In the genomic region with DNA sequence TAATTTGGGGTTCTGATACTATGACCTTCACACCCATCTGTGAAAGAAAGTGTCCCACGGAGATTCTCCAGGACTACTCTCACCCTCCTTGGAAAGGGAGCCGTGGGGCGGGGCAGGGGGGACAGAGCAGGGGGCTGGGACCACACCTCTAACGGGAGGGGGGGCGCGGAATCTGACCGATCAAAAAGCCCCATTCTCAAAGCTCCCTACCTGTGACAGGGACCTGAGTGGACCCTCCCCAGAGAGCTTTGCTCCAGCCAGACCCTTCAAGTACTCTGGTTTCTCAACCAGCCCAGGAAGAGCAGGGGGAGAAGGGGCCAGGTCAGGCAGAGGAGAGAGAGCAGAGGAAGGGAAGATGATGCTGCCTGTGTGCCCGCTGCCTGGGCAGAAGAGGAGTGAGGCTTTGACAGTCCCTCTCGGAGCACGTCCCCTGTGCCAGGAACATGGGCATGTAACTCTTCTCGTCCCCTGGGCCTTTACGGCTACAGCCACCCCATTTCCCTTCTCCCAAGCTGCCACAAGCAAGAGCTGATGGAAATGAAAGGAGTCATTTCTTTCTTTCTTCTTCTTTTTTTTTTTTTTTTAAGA, we compare ENCODE assay signal across 10 cellular contexts. TPM values are rescaled to one million over a fixed set of nuclear protein-coding genes. Genes with fewer than 3 reads are reported as not detected.
DNase-seq lines count a peak whose midpoint lies in the region; ATAC-seq, FAIRE-seq and TF ChIP-seq lines count a peak whose summit lies in the region.
"Had no signal": no experiment of that assay in that cellular context is flagged by ENCODE, and none has a peak within 500 bp of the region (broad histone marks: within the 10 kb centered on the region; RNA-seq: fewer than 3 reads in every experiment).

No MANE protein-coding gene starts in this region.

- peak overlapping the region; percentile 75 for H3K4me2 ChIP-seq in GM12878 (ENCODE audit: control insufficient read depth, insufficient read depth)

- no peaks in the 10 kb centered on the region for H3K27me3 Mint-ChIP-seq in naive thymus-derived CD4-positive, alpha-beta T cell

- H3K9ac ChIP-seq in GM12878 (ENCODE audit: control insufficient read depth, insufficient read depth, low read length), result peak overlapping the region; percentile 95

- peak; percentile 20 for DNase-seq in AG20443 (ENCODE audit: low spot score)
- no peak for DNase-seq in GM12878 (ENCODE audit: low read depth, low spot score)
- peak in 2 of 9 donors; percentile 2 to 4 for DNase-seq in naive thymus-derived CD4-positive, alpha-beta T cell
- DNase-seq in A172 (ENCODE audit: low spot score), result no peak
- no peak for DNase-seq in NOMO-1 treated with dmso at 0.1 percent for 144 hours (lab: John Stamatoyannopoulos, UW; ENCODE audit: unreplicated experiment)
- no peak for DNase-seq in D721Med (ENCODE audit: insufficient read length, low spot score)

- TF ChIP-seq CTCF in GM12878 (IDR thresholded peaks at IDR 0.05 in 2 of 3, conservative IDR thresholded peaks at IDR 0.05 in 1 of 3; ENCODE audit: control insufficient read depth in 2 of 3, extremely low read depth in 1 of 3, insufficient read depth in 1 of 3, low read depth in 3 of 3, low read length in 3 of 3) (no peak), D721Med (IDR thresholded peaks at IDR 0.05; ENCODE audit: insufficient read depth, missing control alignments) (no peak)

- peaks cover 46 to 69% (median 61%) of the 10 kb centered on the region in 7 donors for H3K4me1 Mint-ChIP-seq in naive thymus-derived CD4-positive, alpha-beta T cell

- H3K4me3 Mint-ChIP-seq in naive thymus-derived CD4-positive, alpha-beta T cell, result peak overlapping the region; percentile 93 to 100 (median 98)

- peak overlapping the region; percentile 97 for H3K27ac ChIP-seq in GM12878 (ENCODE audit: control insufficient read depth, insufficient read depth)
- H3K27ac ChIP-seq in naive thymus-derived CD4-positive, alpha-beta T cell (ENCODE audit: low read depth, low read length), result peak overlapping the region; percentile 71

- intact Hi-C loops in GM12878 (cut with micrococcal nuclease; ENCODE audit: unreplicated experiment), result loop anchor here (10.0 kb wide), 2 partner anchors 92 to 258 kb away; a partner anchor contains a TSS
- intact Hi-C loops in naive thymus-derived CD4-positive, alpha-beta T cell (cut with micrococcal nuclease), result loop anchor here (2.0 to 10.0 kb wide), 5 partner anchors 86 to 258 kb away; a partner anchor contains a TSS

- BruUV-seq in GM12878 (replicated peaks; lab: Mats Ljungman, UMichigan), result TSS peak; percentile 39

- H2AFZ ChIP-seq in GM12878 (ENCODE audit: control insufficient read depth, low read depth, low read length), result peak overlapping the region; percentile 84; the same call in 1 of the 2 replicates

- SMC1A ChIA-PET in GM12878 (lab: Charles Lee; ENCODE audit: uncharacterized antibody, unreplicated experiment), result no interaction called here

- WGBS in GM12878 (ENCODE audit: insufficient coverage, insufficient replicate concordance, low lambda C conversion rate, missing lambda C conversion rate), result 28% methylated on average over 7 of the region's 12 CpGs

- ATAC-seq in HG03175 (IDR thresholded peaks at IDR 0.05; ENCODE audit: unreplicated experiment) (peak; percentile 15), GM12878 (peak; percentile 57), HG02763 (IDR thresholded peaks at IDR 0.05; ENCODE audit: unreplicated experiment) (no peak)
- peak; percentile 29 for ATAC-seq in naive thymus-derived CD4-positive, alpha-beta T cell

- H4K20me1 ChIP-seq in GM12878 (ENCODE audit: control insufficient read depth, insufficient read depth), result no peaks in the 10 kb centered on the region

- no peaks in the 10 kb centered on the region for H3K27me3 ChIP-seq in GM12878 (replicated peaks in 1 of 2; ENCODE audit: control insufficient read depth in 2 of 2, insufficient read depth in 2 of 2, low read length in 1 of 2)
- H3K27me3 ChIP-seq in naive thymus-derived CD4-positive, alpha-beta T cell (ENCODE audit: control insufficient read depth in 2 of 2, insufficient read depth in 2 of 2, low read length in 2 of 2), result no peaks in the 10 kb centered on the region

- peak; percentile 55 for TF ChIP-seq POLR2A in GM12878 (IDR thresholded peaks at IDR 0.05; ENCODE audit: low read depth, low read length)

- CTCF ChIA-PET in GM12878 (lab: Yijun Ruan, JAX), result interaction anchor here (0.6 to 2.4 kb wide), 3 partner anchors 13 to 156 kb away, joined by 3 to 6 read pairs (median 3); no protein-coding TSS in a partner anchor
- CTCF ChIA-PET in naive thymus-derived CD4-positive, alpha-beta T cell (lab: Charles Lee), result interaction anchor here (1.3 kb wide), 1 partner anchor 87 kb away, joined by 3 read pairs; no protein-coding TSS in a partner anchor

- in situ Hi-C loops in GM12878 (cut with MboI), result no loop called here

- no peak for TF ChIP-seq EP300 in GM12878 (IDR thresholded peaks at IDR 0.05; ENCODE audit: borderline replicate concordance in 1 of 2, control insufficient read depth in 1 of 2, low read depth in 2 of 2, low read length in 2 of 2)

- H3K9me3 Mint-ChIP-seq in naive thymus-derived CD4-positive, alpha-beta T cell, result peaks cover 0 to 2% (median 0%) of the 10 kb centered on the region in 11 donors

- peaks cover 15% of the 10 kb centered on the region for H3K4me1 ChIP-seq in GM12878 (ENCODE audit: control insufficient read depth, insufficient read depth, low read length)
- peaks cover 29 to 35% of the 10 kb centered on the region in 2 donors for H3K4me1 ChIP-seq in naive thymus-derived CD4-positive, alpha-beta T cell (ENCODE audit: control insufficient read depth in 2 of 2, insufficient read depth in 2 of 2, low read length in 2 of 2)

- no peaks in the 10 kb centered on the region; the same call in 2 of the 3 replicates for H3K9me3 ChIP-seq in GM12878 (replicated peaks; ENCODE audit: control insufficient read depth, insufficient read depth, low read length)
- no peaks in the 10 kb centered on the region for H3K9me3 ChIP-seq in naive thymus-derived CD4-positive, alpha-beta T cell (ENCODE audit: control insufficient read depth in 2 of 3, low read length in 3 of 3)

- TF ChIP-seq RAD21 in GM12878 (IDR thresholded peaks at IDR 0.05; ENCODE audit: insufficient read depth, low read depth, low read length), result no peak

- H3K79me2 ChIP-seq in GM12878 (ENCODE audit: control insufficient read depth, insufficient read depth, low read length), result peaks cover 29% of the 10 kb centered on the region

- POLR2A ChIA-PET in GM12878 (lab: Charles Lee), result interaction anchor here (0.6 to 2.6 kb wide), 6 partner anchors 10 to 1786 kb away, joined by 3 to 6 read pairs (median 4); no protein-coding TSS in a partner anchor
- POLR2A ChIA-PET in naive thymus-derived CD4-positive, alpha-beta T cell (lab: Charles Lee), result interaction anchor here (1.5 kb wide), 1 partner anchor 16 kb away, joined by 3 read pairs; no protein-coding TSS in a partner anchor

- H3K4me3 ChIP-seq in GM12878, result peak overlapping the region; percentile 95
- H3K4me3 ChIP-seq in naive thymus-derived CD4-positive, alpha-beta T cell (ENCODE audit: low read length), result peak overlapping the region; percentile 90

- peak overlapping the region; percentile 89 to 100 (median 96) for H3K27ac Mint-ChIP-seq in naive thymus-derived CD4-positive, alpha-beta T cell

- RAD21 ChIA-PET in GM12878 (lab: Charles Lee; ENCODE audit: unreplicated experiment), result no interaction called here

- FAIRE-seq in GM12878 (lab: Jason Lieb, UNC) (no peak), D721Med (lab: Jason Lieb, UNC) (no peak)
- FAIRE-seq: colon, G401.6 had no signal

- H3K36me3 Mint-ChIP-seq in naive thymus-derived CD4-positive, alpha-beta T cell, result peaks cover 4 to 52% (median 34%) of the 10 kb centered on the region in 5 donors

- H3K36me3 ChIP-seq in GM12878 (ENCODE audit: control insufficient read depth in 2 of 2, insufficient read depth in 2 of 2, low read length in 1 of 2), result peaks cover 4 to 26% of the 10 kb centered on the region in 2 experiments; a peak in 3 of 4 replicates
- H3K36me3 ChIP-seq in naive thymus-derived CD4-positive, alpha-beta T cell (ENCODE audit: control insufficient read depth in 2 of 3, insufficient read depth in 3 of 3, low read length in 3 of 3), result peaks cover 7 to 33% (median 10%) of the 10 kb centered on the region in 3 experiments

RNA-seq across cellular contexts. Expression of a gene that starts 0.7 kb away (rescaled TPM):
- total RNA-seq in GM12878 (2013; cell fraction: nucleolus; rRNA removed), result 339 and 350 TPM in 2 replicates
- total RNA-seq in GM12878 (2014; rRNA removed) (48.9 and 58.3 TPM in 2 replicates), GM12878 (2014; rRNA removed; fragmentation: Illumina TruSeq; extraction: Trizol) (58.1 and 71.7 TPM in 2 replicates), GM12878 (2021) (43.7 and 49.0 TPM in 2 replicates)
- polyA plus RNA-seq in GM12878 (2011; ENCODE audit: low read depth), result 22.4 TPM
- polyA plus RNA-seq in GM12878 (2011; rRNA removed) (50.0 and 56.3 TPM in 2 replicates), GM12878 (2014; fragmentation: Illumina TruSeq; extraction: Trizol) (59.1 and 73.2 TPM in 2 replicates), GM12878 (2014; fragmentation: Nextera tagmentation; extraction: Ambion mirVana) (10 to 100 TPM; 16.3 to 25.0 TPM), GM12878 (2014; rRNA removed) (39.2 and 40.3 TPM in 2 replicates), GM12878 (2016; fragmentation: Nextera tagmentation; extraction: Ambion mirVana) (10 to 100 TPM; 19.6 to 23.3 TPM)
- polyA plus RNA-seq in GM12878 (2011; cell fraction: cytosol; rRNA removed), result 47.5 and 61.4 TPM in 2 replicates
- 127 and 186 TPM in 2 replicates for polyA plus RNA-seq in GM12878 (2011; cell fraction: nucleus; rRNA removed)
- 30.4 and 32.9 TPM in 2 replicates for polyA plus RNA-seq in GM12878 (2012)
- polyA minus RNA-seq in GM12878 (2011; rRNA and poly(A)+ RNA removed), result 146 and 208 TPM in 2 replicates
- polyA minus RNA-seq in GM12878 (2011; cell fraction: cytosol; rRNA and poly(A)+ RNA removed), result 49.4 and 55.1 TPM in 2 replicates
- polyA minus RNA-seq in GM12878 (2011; cell fraction: nucleus; rRNA and poly(A)+ RNA removed), result 116 and 193 TPM in 2 replicates
- total RNA-seq in naive thymus-derived CD4-positive, alpha-beta T cell, result 100 to 1,000 TPM in 1 of 5 experiments, 10 to 100 TPM in 4; 36.3 to 475 (median 76.6) TPM
- 10 to 100 TPM; 28.1 to 53.4 TPM for polyA plus RNA-seq in naive thymus-derived CD4-positive, alpha-beta T cell
- not detected in 2 replicates for total RNA-seq in A172 (2014; rRNA removed; shearing (Covaris generic))

RNA-seq across cellular contexts. Expression of a gene that starts 19.5 kb away (rescaled TPM):
- 3.8 and 4.3 TPM in 2 replicates for total RNA-seq in GM12878 (2013; cell fraction: nucleolus; rRNA removed)
- total RNA-seq in GM12878 (2014; rRNA removed), result 0.11 TPM in 1 of 2 replicates, not detected in the other
- 0.18 TPM in 1 of 2 replicates, not detected in the other for total RNA-seq in GM12878 (2014; rRNA removed; fragmentation: Illumina TruSeq; extraction: Trizol)
- not detected in 2 replicates for total RNA-seq in GM12878 (2021)
- not detected for polyA plus RNA-seq in GM12878 (2011; ENCODE audit: low read depth)
- polyA plus RNA-seq in GM12878 (2011; rRNA removed), result 0.62 and 0.65 TPM in 2 replicates
- 0.36 and 0.50 TPM in 2 replicates for polyA plus RNA-seq in GM12878 (2011; cell fraction: cytosol; rRNA removed)
- polyA plus RNA-seq in GM12878 (2011; cell fraction: nucleus; rRNA removed), result 2.0 and 2.1 TPM in 2 replicates
- 0.14 and 0.35 TPM in 2 replicates for polyA plus RNA-seq in GM12878 (2012)
- polyA plus RNA-seq in GM12878 (2014; fragmentation: Illumina TruSeq; extraction: Trizol), result 0.13 TPM in 1 of 2 replicates, not detected in the other
- under 1 TPM in 1 of 2 experiments, not detected in 1; 0.05 TPM for polyA plus RNA-seq in GM12878 (2014; fragmentation: Nextera tagmentation; extraction: Ambion mirVana)
- 0.15 TPM in 1 of 2 replicates, not detected in the other for polyA plus RNA-seq in GM12878 (2014; rRNA removed)
- polyA plus RNA-seq in GM12878 (2016; fragmentation: Nextera tagmentation; extraction: Ambion mirVana), result not detected
- polyA minus RNA-seq in GM12878 (2011; rRNA and poly(A)+ RNA removed), result 1.1 and 1.2 TPM in 2 replicates
- not detected in 2 replicates for polyA minus RNA-seq in GM12878 (2011; cell fraction: cytosol; rRNA and poly(A)+ RNA removed)
- 1.5 TPM in 2 replicates for polyA minus RNA-seq in GM12878 (2011; cell fraction: nucleus; rRNA and poly(A)+ RNA removed)
- 1 to 10 TPM in 1 of 5 experiments, under 1 TPM in 4; 0.30 to 7.4 (median 0.66) TPM for total RNA-seq in naive thymus-derived CD4-positive, alpha-beta T cell
- polyA plus RNA-seq in naive thymus-derived CD4-positive, alpha-beta T cell, result under 1 TPM; 0.27 to 0.38 TPM
- total RNA-seq in A172 (2014; rRNA removed; shearing (Covaris generic)), result 0.31 TPM in 1 of 2 replicates, not detected in the other

RNA-seq across cellular contexts. Expression of a gene that starts 43.4 kb away (rescaled TPM):
- not detected in 2 replicates for total RNA-seq in GM12878 (2013; cell fraction: nucleolus; rRNA removed)
- total RNA-seq in GM12878 (2014; rRNA removed) (not detected in 2 replicates), GM12878 (2014; rRNA removed; fragmentation: Illumina TruSeq; extraction: Trizol) (not detected in 2 replicates), GM12878 (2021) (0.23 TPM in 1 of 2 replicates, not detected in the other)
- not detected for polyA plus RNA-seq in GM12878 (2011; ENCODE audit: low read depth)
- polyA plus RNA-seq in GM12878 (2011; rRNA removed) (not detected in 2 replicates), GM12878 (2014; fragmentation: Illumina TruSeq; extraction: Trizol) (not detected in 2 replicates), GM12878 (2014; fragmentation: Nextera tagmentation; extraction: Ambion mirVana) (not detected), GM12878 (2014; rRNA removed) (not detected in 2 replicates), GM12878 (2016; fragmentation: Nextera tagmentation; extraction: Ambion mirVana) (not detected)
- polyA plus RNA-seq in GM12878 (2011; cell fraction: cytosol; rRNA removed), result not detected in 2 replicates
- 0.10 TPM in 1 of 2 replicates, not detected in the other for polyA plus RNA-seq in GM12878 (2011; cell fraction: nucleus; rRNA removed)
- polyA plus RNA-seq in GM12878 (2012), result 0.06 and 0.07 TPM in 2 replicates
- polyA minus RNA-seq in GM12878 (2011; rRNA and poly(A)+ RNA removed), result 0.05 TPM in 1 of 2 replicates, not detected in the other
- not detected in 2 replicates for polyA minus RNA-seq in GM12878 (2011; cell fraction: cytosol; rRNA and poly(A)+ RNA removed)
- not detected in 2 replicates for polyA minus RNA-seq in GM12878 (2011; cell fraction: nucleus; rRNA and poly(A)+ RNA removed)
- not detected for total RNA-seq in naive thymus-derived CD4-positive, alpha-beta T cell
- polyA plus RNA-seq in naive thymus-derived CD4-positive, alpha-beta T cell, result not detected
- 0.10 TPM in 1 of 2 replicates, not detected in the other for total RNA-seq in A172 (2014; rRNA removed; shearing (Covaris generic))

Comparison
In these comparisons a context has a peak if more than half of its experiments do, and no peak if none do; other contexts are left out.
1. RNA of a gene that starts 0.7 kb away (total RNA-seq): 36.3 to 475 TPM in naive thymus-derived CD4-positive, alpha-beta T cell and 43.7 to 350 TPM in GM12878; not detected in A172; every median in the first group is over 10 times any median in the second.